Comparison of ENCODE assay signal across 34 cellular contexts in the genomic region with DNA sequence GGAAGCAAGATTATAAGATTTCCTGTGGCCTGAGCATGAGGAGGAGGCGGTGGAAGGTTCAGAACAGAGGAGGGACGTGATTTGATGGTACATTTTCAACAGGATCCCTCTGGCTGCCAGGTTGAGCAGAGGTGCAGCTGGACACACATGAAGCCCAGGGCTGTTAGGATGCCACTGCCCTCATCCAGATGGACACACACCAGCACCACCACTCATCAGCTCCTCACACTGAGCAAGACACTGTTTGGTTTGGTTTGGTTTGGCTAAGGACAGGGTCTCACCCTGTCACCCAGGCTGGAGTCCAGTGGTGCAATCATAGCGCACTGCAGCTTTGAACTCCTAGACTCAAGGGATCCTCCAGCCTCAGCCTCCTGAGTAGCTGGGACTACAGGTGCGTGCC.
"Had no signal": no experiment of that assay in that cellular context is flagged by ENCODE, and none has a peak within 500 bp of the region (broad histone marks: within the 10 kb centered on the region; RNA-seq: fewer than 3 reads in every experiment).

No MANE protein-coding gene starts in this region.

- DNase-seq: activated CD4-positive, alpha-beta memory T cell treated with anti-CD3 and anti-CD28 coated beads, Interleukin-2, amount 10 ng/mL, durations not matched to agents 7 days and 5 days; activated CD4-positive, alpha-beta T cell treated with anti-CD3 and anti-CD28 coated beads for 1 hour; activated CD4-positive, alpha-beta T cell treated with anti-CD3 and anti-CD28 coated beads for 36 hours; activated CD4-positive, alpha-beta T cell treated with anti-CD3 and anti-CD28 coated beads for 48 hours; activated CD4-positive, alpha-beta T cell treated with anti-CD3 and anti-CD28 coated beads, Interleukin-2, amount 10 ng/mL, durations not matched to agents 7 days and 5 days; activated CD4-positive, alpha-beta T cell treated with anti-CD3 and anti-CD28 coated beads, Interleukin-2, amount 50 U/mL, for 48 hours; activated CD4-positive, CD25-positive, alpha-beta regulatory T cell; activated CD8-positive, alpha-beta memory T cell treated with anti-CD3 and anti-CD28 coated beads for 24 hours; activated CD8-positive, alpha-beta memory T cell treated with anti-CD3 and anti-CD28 coated beads, Interleukin-2, amount 10 ng/mL, durations not matched to agents 7 days and 5 days; activated CD8-positive, alpha-beta memory T cell treated with anti-CD3 and anti-CD28 coated beads, Interleukin-2, amount 50 U/mL, for 48 hours; activated CD8-positive, alpha-beta T cell treated with anti-CD3 and anti-CD28 coated beads, Interleukin-2, amount 10 ng/mL, durations not matched to agents 7 days and 5 days; activated effector memory CD4-positive, alpha-beta T cell treated with Interleukin-2 at 50 U/mL for 16 hours; activated gamma-delta T cell; activated naive CD4-positive, alpha-beta T cell treated with anti-CD3 and anti-CD28 coated beads for 36 hours; activated naive CD4-positive, alpha-beta T cell treated with anti-CD3 and anti-CD28 coated beads, Interleukin-2, amount 50 U/mL, for 16 hours; activated naive CD8-positive, alpha-beta T cell treated with anti-CD3 and anti-CD28 coated beads for 36 hours; activated T-cell treated with anti-CD3 and anti-CD28 coated beads, Interleukin-2, amount 50 U/mL, for 24 hours; activated T-cell treated with anti-CD3 and anti-CD28 coated beads, Interleukin-2, amount 50 U/mL, for 48 hours; adrenal gland; amniotic stem cell; aorta; body of pancreas; brain microvascular endothelial cell; caudate nucleus; cerebellar nuclear complex; T-helper 1 cell; T-helper 2 cell; T-helper 9 cell; WERI-Rb-1 had no signal

- H3K4me3 ChIP-seq: adrenal gland, body of pancreas, breast epithelium, cardiac muscle cell had no signal

- H3K9me3 ChIP-seq: adrenal gland, body of pancreas, breast epithelium had no signal

- H3K27ac ChIP-seq: adrenal gland, body of pancreas, brain microvascular endothelial cell, breast epithelium, cardiac muscle cell, WERI-Rb-1 had no signal

- H3K36me3 ChIP-seq: adrenal gland, brain microvascular endothelial cell, breast epithelium, cardiac muscle cell, WERI-Rb-1 had no signal

- H3K27me3 ChIP-seq: adrenal gland, body of pancreas, brain microvascular endothelial cell, breast epithelium, cardiac muscle cell had no signal

- ATAC-seq: activated CD4-positive, alpha-beta T cell treated with anti-CD3 and anti-CD28 coated beads for 36 hours; activated CD4-positive, CD25-positive, alpha-beta regulatory T cell treated with anti-CD3 and anti-CD28 coated beads, Interleukin-2, amount 50 U/mL, for 24 hours; activated CD8-positive, alpha-beta memory T cell treated with anti-CD3 and anti-CD28 coated beads, Interleukin-2, amount 10 ng/mL, durations not matched to agents 7 days and 5 days; activated CD8-positive, alpha-beta T cell treated with anti-CD3 and anti-CD28 coated beads, Interleukin-2, amount 10 ng/mL, durations not matched to agents 7 days and 5 days; activated naive CD4-positive, alpha-beta T cell treated with anti-CD3 and anti-CD28 coated beads, Interleukin-2, amount 50 U/mL, for 72 hours; body of pancreas; WTC11 had no signal

- H3K4me1 ChIP-seq: adrenal gland, body of pancreas, breast epithelium had no signal
